ENCODE assay signal across 8 cellular contexts in genomic region chr10:98242823-98243222, GRCh38. TPM values are rescaled to one million over a fixed set of nuclear protein-coding genes. Genes with fewer than 3 reads are reported as not detected.
A peak's percentile ranks its signal among the peaks of the same experiment; 100 is the strongest.
DNase-seq lines count a peak whose midpoint lies in the region; ATAC-seq and TF ChIP-seq lines count a peak whose summit lies in the region.

No MANE protein-coding gene starts in this region.

- peak; percentile 61 for TF ChIP-seq CTCF in epithelial cell of proximal tubule (conservative IDR thresholded peaks at IDR 0.05; ENCODE audit: low read depth, low read length)

- ATAC-seq in HG03571 (IDR thresholded peaks at IDR 0.05; ENCODE audit: unreplicated experiment) (no peak), HG02588 (IDR thresholded peaks at IDR 0.05; ENCODE audit: unreplicated experiment) (no peak)

- no peak overlapping the region for H3K4me3 ChIP-seq in epithelial cell of proximal tubule (ENCODE audit: low read depth, low read length)

- DNase-seq in DMS79 treated with DMSO at 0.1 percent for 48 hours (lab: John Stamatoyannopoulos, UW) (peak; percentile 1), DMS79 (lab: John Stamatoyannopoulos, UW) (no peak), NCI-H460 (ENCODE audit: extremely low read depth, low read depth) (peak; percentile 6), epithelial cell of proximal tubule (ENCODE audit: low read depth) (no peak), putamen (ENCODE audit: low spot score) (peak; percentile 26), NCI-H1436 (lab: John Stamatoyannopoulos, UW) (no peak)

RNA-seq across cellular contexts. Expression of gene LOXL4, which starts 25.2 kb away (rescaled TPM):
- total RNA-seq in NCI-H460 (2014; rRNA removed; shearing (Covaris generic)) = 0.09 and 0.20 TPM in 2 replicates
- 0.11 TPM in 1 of 2 replicates, not detected in the other for polyA plus RNA-seq in NCI-H460 (2014; cell fraction: nucleus; rRNA removed)
- 5.4 and 6.1 TPM in 2 replicates for total RNA-seq in epithelial cell of proximal tubule

Comparison
In these comparisons a context has a peak if more than half of its experiments do, and no peak if none do; other contexts are left out.
1. DNase-seq: peak in DMS79 treated with DMSO at 0.1 percent for 48 hours (single experiment), NCI-H460 (single experiment) and putamen (single experiment); none in DMS79 (single experiment), epithelial cell of proximal tubule (single experiment) and NCI-H1436 (single experiment).